Comparison of ENCODE assay signal across 8 cellular contexts in the genomic region with DNA sequence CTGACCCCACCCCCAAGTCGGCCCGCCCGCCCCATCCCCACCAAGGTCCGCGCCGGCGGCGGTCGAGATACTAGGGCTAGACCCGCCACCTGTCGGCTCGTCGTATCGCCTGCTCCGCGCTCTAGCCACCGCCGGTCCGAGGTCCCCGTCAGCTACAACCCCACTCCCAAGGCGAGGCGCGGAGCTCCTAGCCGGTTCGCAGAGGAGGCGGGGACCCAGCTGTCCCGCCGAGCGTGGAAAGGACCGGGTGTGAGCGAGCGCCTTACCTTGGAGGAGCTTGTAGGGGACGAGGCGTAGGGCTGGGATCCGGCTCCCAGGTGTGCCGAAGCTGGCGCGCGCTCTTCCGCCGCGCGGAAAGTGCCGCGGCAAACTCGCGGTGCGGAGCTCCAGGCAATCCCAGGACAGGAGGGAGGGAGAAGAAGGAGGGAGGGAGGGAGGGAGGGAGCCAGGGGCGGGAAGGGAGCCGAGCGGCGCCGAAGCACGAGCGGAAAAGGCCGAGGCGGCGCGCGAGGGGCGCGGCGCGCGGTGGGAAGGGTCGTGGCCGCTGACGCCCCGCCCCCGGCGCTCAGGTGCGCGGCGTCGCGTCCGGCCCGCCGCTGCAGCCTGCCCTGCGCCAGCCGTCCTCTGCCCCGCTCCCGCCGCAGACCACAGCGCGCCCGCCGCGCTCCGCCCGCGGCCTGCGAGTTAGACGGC. TPM values are rescaled to one million over a fixed set of nuclear protein-coding genes. Genes with fewer than 3 reads are reported as not detected.
DNase-seq lines count a peak whose midpoint lies in the region; TF ChIP-seq lines count a peak whose summit lies in the region.

TSS of gene PAWR (minus strand) at position 359 of the 693 bp plus-strand sequence. CDS start 720 bp downstream, outside the sequence.

- peak within 1 kb of the TSS; percentile 88 to 90 for H3K9ac ChIP-seq in colonic mucosa (ENCODE audit: low read depth in 2 of 2, low read length in 2 of 2)

- H3K9me3 Mint-ChIP-seq in activated CD4-positive, alpha-beta T cell treated with anti-CD3 and anti-CD28 coated beads, Interleukin-2, amount 10 ng/mL, durations not matched to agents 24 days and 14 days, result no peaks in the 10 kb centered on the region

- H3K4me1 ChIP-seq in colonic mucosa, result no peaks in the 10 kb centered on the region

- peak within 1 kb of the TSS; percentile 80 for H3K4me3 ChIP-seq in colonic mucosa

- H3K4me1 Mint-ChIP-seq in activated CD4-positive, alpha-beta T cell treated with anti-CD3 and anti-CD28 coated beads, Interleukin-2, amount 10 ng/mL, durations not matched to agents 24 days and 14 days, result peaks cover 8% of the 10 kb centered on the region

- no peaks in the 10 kb centered on the region for H3K9me3 ChIP-seq in colonic mucosa

- no peak for TF ChIP-seq CTCF in colonic mucosa (IDR thresholded peaks at IDR 0.05)

- no peaks in the 10 kb centered on the region for H3K36me3 Mint-ChIP-seq in activated CD4-positive, alpha-beta T cell treated with anti-CD3 and anti-CD28 coated beads, Interleukin-2, amount 10 ng/mL, durations not matched to agents 24 days and 14 days (ENCODE audit: low read depth)

- peak within 1 kb of the TSS; percentile 95 for H3K27ac ChIP-seq in colonic mucosa

- peak within 1 kb of the TSS; percentile 32 for H3K27ac Mint-ChIP-seq in activated CD4-positive, alpha-beta T cell treated with anti-CD3 and anti-CD28 coated beads, Interleukin-2, amount 10 ng/mL, durations not matched to agents 24 days and 14 days

- no peaks in the 10 kb centered on the region for H3K36me3 ChIP-seq in colonic mucosa

- H3K4me3 Mint-ChIP-seq in activated CD4-positive, alpha-beta T cell treated with anti-CD3 and anti-CD28 coated beads, Interleukin-2, amount 10 ng/mL, durations not matched to agents 24 days and 14 days, result peak within 1 kb of the TSS; percentile 86

- intact Hi-C loops in activated CD4-positive, alpha-beta T cell treated with anti-CD3 and anti-CD28 coated beads, Interleukin-2, amount 10 ng/mL, durations not matched to agents 24 days and 14 days (cut with micrococcal nuclease), result loop anchor here (10.0 kb wide), 1 partner anchor 244 kb away; the partner anchor contains the start of gene PPP1R12A
- intact Hi-C loops in colonic mucosa (cut with DNase I), result loop anchor here (5.0 to 10.0 kb wide), 2 partner anchors 133 to 276 kb away; no protein-coding TSS in a partner anchor

- H3K27me3 Mint-ChIP-seq in activated CD4-positive, alpha-beta T cell treated with anti-CD3 and anti-CD28 coated beads, Interleukin-2, amount 10 ng/mL, durations not matched to agents 24 days and 14 days, result peaks cover 56% of the 10 kb centered on the region

- H3K27me3 ChIP-seq in colonic mucosa, result no peaks in the 10 kb centered on the region

- peak; percentile 73 for DNase-seq in activated CD4-positive, alpha-beta T cell treated with anti-CD3 and anti-CD28 coated beads, Interleukin-2, amount 10 ng/mL, durations not matched to agents 24 days and 14 days
- DNase-seq in activated CD4-positive, alpha-beta T cell treated with anti-CD3 and anti-CD28 coated beads for 1 hour, result no peak
- DNase-seq in HCEC 1CT (peak; percentile 68), M059J (ENCODE audit: low read depth) (peak; percentile 83), SK-N-DZ (ENCODE audit: low spot score) (peak; percentile 87), colonic mucosa (peak; percentile 88), left kidney (ENCODE audit: low read depth, low spot score) (peak; percentile 95)
- peak; percentile 45 for DNase-seq in stimulated activated CD8-positive, alpha-beta memory T cell treated with anti-CD3 and anti-CD28 coated beads, Interleukin-4, amount 100 ng/mL, for 48 hours

RNA-seq across cellular contexts. Expression of gene PAWR, which starts in this region (rescaled TPM):
- total RNA-seq in activated CD4-positive, alpha-beta T cell treated with anti-CD3 and anti-CD28 coated beads, Interleukin-2, amount 10 ng/mL, durations not matched to agents 24 days and 14 days, result 7.1 and 7.5 TPM in 2 replicates
- total RNA-seq in M059J (2014; rRNA removed; shearing (Covaris generic)), result 20.7 and 46.3 TPM in 2 replicates
- polyA plus RNA-seq in SK-N-DZ (2014; cell fraction: cytosol; rRNA removed), result 24.7 and 31.2 TPM in 2 replicates
- polyA plus RNA-seq in SK-N-DZ (2014; cell fraction: nucleus; rRNA removed), result 46.8 and 48.7 TPM in 2 replicates
- total RNA-seq in colonic mucosa, result 100 to 1,000 TPM; 135 to 211 TPM
